In genomic region chr1:16007671-16008341, GRCh38 we compare ENCODE assay signal across 21 cellular contexts. TPM values are rescaled to one million over a fixed set of nuclear protein-coding genes. Genes with fewer than 3 reads are reported as not detected.
"Had no signal": no experiment of that assay in that cellular context is flagged by ENCODE, and none has a peak within 500 bp of the region (broad histone marks: within the 10 kb centered on the region; RNA-seq: fewer than 3 reads in every experiment).

No MANE protein-coding gene starts in this region.

- H3K27ac ChIP-seq: KMS-11, SJSA1 had no signal

- H3K9me3 ChIP-seq: breast epithelium, SJSA1 had no signal

- H3K27ac Mint-ChIP-seq: activated CD8-positive, alpha-beta T cell treated with anti-CD3 and anti-CD28 coated beads for 36 hours; T-helper 2 cell treated with Interferon-gamma antibody and Interleukin-4, amounts not matched to agents 5 μg/mL and 100 μg/mL, for 36 hours had no signal

- ATAC-seq: SK-N-SH treated with all-trans-retinoic acid at 6 μM for 48 hours had no signal

- H3K4me2 ChIP-seq: KMS-11 had no signal

- H3K4me3 ChIP-seq: breast epithelium, SJSA1 had no signal

- H3K36me3 ChIP-seq: breast epithelium, SJSA1 had no signal

- DNase-seq: activated CD4-positive, CD25-positive, alpha-beta regulatory T cell; activated CD8-positive, alpha-beta memory T cell treated with anti-CD3 and anti-CD28 coated beads, Interleukin-2, amount 50 U/mL, for 4 hours; NCI-H1092; NCI-H1930; NCI-H2227 treated with DMSO at 0.1 percent for 48 hours; NCI-H446 treated with DMSO at 0.1 percent for 48 hours; NCI-H524 treated with DMSO at 0.1 percent for 48 hours; NCI-H748 treated with DMSO at 0.1 percent for 48 hours; SHP77; SW 1271 had no signal

- H3K27me3 ChIP-seq: breast epithelium, SJSA1 had no signal

- H3K27me3 Mint-ChIP-seq: activated naive CD4-positive, alpha-beta T cell treated with anti-CD3 and anti-CD28 coated beads, Interleukin-2, amount 50 U/mL, for 24 hours had no signal

- H3K9me3 Mint-ChIP-seq: activated CD8-positive, alpha-beta T cell treated with anti-CD3 and anti-CD28 coated beads for 36 hours; activated naive CD4-positive, alpha-beta T cell treated with anti-CD3 and anti-CD28 coated beads, Interleukin-2, amount 50 U/mL, for 24 hours; T-helper 2 cell treated with Interferon-gamma antibody and Interleukin-4, amounts not matched to agents 5 μg/mL and 100 μg/mL, for 36 hours had no signal

- H3K36me3 Mint-ChIP-seq: activated naive CD4-positive, alpha-beta T cell treated with anti-CD3 and anti-CD28 coated beads, Interleukin-2, amount 50 U/mL, for 24 hours had no signal

- H3K4me3 Mint-ChIP-seq: activated CD8-positive, alpha-beta T cell treated with anti-CD3 and anti-CD28 coated beads for 36 hours; activated naive CD4-positive, alpha-beta T cell treated with anti-CD3 and anti-CD28 coated beads, Interleukin-2, amount 50 U/mL, for 24 hours; T-helper 2 cell treated with Interferon-gamma antibody and Interleukin-4, amounts not matched to agents 5 μg/mL and 100 μg/mL, for 36 hours had no signal

RNA-seq across cellular contexts. Expression of gene SRARP, which starts 3.8 kb away (rescaled TPM):
- total RNA-seq: activated CD8-positive, alpha-beta T cell treated with anti-CD3 and anti-CD28 coated beads for 36 hours; aorta; MCF 10A; OCI-LY7; SJSA1; T-helper 1 cell treated with Interleukin-12 subunit alpha and Interleukin-12 subunit beta and Interleukin-4 antibody, amounts not matched to agents 30 ng/mL and 1 ng/mL, for 36 hours had no signal
- polyA plus RNA-seq: aorta had no signal

RNA-seq across cellular contexts. Expression of gene HSPB7, which starts 10.0 kb away (rescaled TPM):
- total RNA-seq: activated CD8-positive, alpha-beta T cell treated with anti-CD3 and anti-CD28 coated beads for 36 hours; MCF 10A; OCI-LY7; SJSA1; T-helper 1 cell treated with Interleukin-12 subunit alpha and Interleukin-12 subunit beta and Interleukin-4 antibody, amounts not matched to agents 30 ng/mL and 1 ng/mL, for 36 hours had no signal

RNA-seq across cellular contexts. Expression of gene CLCNKA, which starts 14.0 kb away (rescaled TPM):
- total RNA-seq: activated CD8-positive, alpha-beta T cell treated with anti-CD3 and anti-CD28 coated beads for 36 hours; MCF 10A; OCI-LY7; SJSA1; T-helper 1 cell treated with Interleukin-12 subunit alpha and Interleukin-12 subunit beta and Interleukin-4 antibody, amounts not matched to agents 30 ng/mL and 1 ng/mL, for 36 hours had no signal

RNA-seq across cellular contexts. Expression of gene CLCNKB, which starts 35.8 kb away (rescaled TPM):
- total RNA-seq: activated CD8-positive, alpha-beta T cell treated with anti-CD3 and anti-CD28 coated beads for 36 hours; MCF 10A; OCI-LY7; SJSA1; T-helper 1 cell treated with Interleukin-12 subunit alpha and Interleukin-12 subunit beta and Interleukin-4 antibody, amounts not matched to agents 30 ng/mL and 1 ng/mL, for 36 hours had no signal
